In genomic region chr18:36931116-36931515, GRCh38 we compare ENCODE assay signal across 27 cellular contexts.
"Had no signal": no experiment of that assay in that cellular context is flagged by ENCODE, and none has a peak within 500 bp of the region (broad histone marks: within the 10 kb centered on the region; RNA-seq: fewer than 3 reads in every experiment).

No MANE protein-coding gene starts in this region.

- H3K36me3 ChIP-seq: SJCRH30 had no signal

- DNase-seq: activated CD4-positive, alpha-beta memory T cell treated with anti-CD3 and anti-CD28 coated beads for 36 hours; activated CD4-positive, alpha-beta T cell treated with anti-CD3 and anti-CD28 coated beads for 4 hours; activated CD4-positive, alpha-beta T cell treated with anti-CD3 and anti-CD28 coated beads, Interleukin-2, amount 50 U/mL, for 1 hour; activated CD8-positive, alpha-beta memory T cell treated with anti-CD3 and anti-CD28 coated beads, Interleukin-2, amount 50 U/mL, for 4 hours; activated effector memory CD4-positive, alpha-beta T cell treated with Interleukin-2 at 50 U/mL for 16 hours; activated naive CD4-positive, alpha-beta T cell treated with anti-CD3 and anti-CD28 coated beads, Interleukin-2, amount 10 ng/mL, durations not matched to agents 7 days and 5 days; activated naive CD8-positive, alpha-beta T cell treated with anti-CD3 and anti-CD28 coated beads, Interleukin-2, amount 50 U/mL, for 24 hours; activated T-cell treated with anti-CD3 and anti-CD28 coated beads for 4 hours; activated T-cell treated with anti-CD3 and anti-CD28 coated beads, Interleukin-2, amount 50 U/mL, for 4 hours; MM.1S; MV-4-11; NCI-H1092; NCI-H1436 treated with DMSO at 0.1 percent for 48 hours; NCI-H187 treated with DMSO at 0.1 percent for 48 hours; NCI-H2081; NCI-H226; NCI-H446 treated with DMSO at 0.1 percent for 48 hours; NCI-H524; SHP77; SJCRH30; T1000 had no signal

- H3K9ac ChIP-seq: KMS-11 had no signal

- H3K4me1 Mint-ChIP-seq: activated naive CD4-positive, alpha-beta T cell treated with anti-CD3 and anti-CD28 coated beads, Interleukin-2, amount 10 ng/mL, durations not matched to agents 7 days and 5 days; activated naive CD8-positive, alpha-beta T cell treated with anti-CD3 and anti-CD28 coated beads, Interleukin-2, amount 50 U/mL, for 24 hours had no signal

- H3K4me3 ChIP-seq: SJCRH30, SK-N-MC had no signal

- H3K36me3 Mint-ChIP-seq: activated naive CD4-positive, alpha-beta T cell treated with anti-CD3 and anti-CD28 coated beads, Interleukin-2, amount 10 ng/mL, durations not matched to agents 7 days and 5 days had no signal

- H3K4me2 ChIP-seq: KMS-11 had no signal

- H3K27ac ChIP-seq: KMS-11, SJCRH30, SK-N-MC had no signal

- H3K9me3 ChIP-seq: SJCRH30 had no signal

- H3K27me3 ChIP-seq: SJCRH30 had no signal

- H3K9me3 Mint-ChIP-seq: activated naive CD4-positive, alpha-beta T cell treated with anti-CD3 and anti-CD28 coated beads, Interleukin-2, amount 10 ng/mL, durations not matched to agents 7 days and 5 days; activated naive CD8-positive, alpha-beta T cell treated with anti-CD3 and anti-CD28 coated beads, Interleukin-2, amount 50 U/mL, for 24 hours had no signal

- H3K27ac Mint-ChIP-seq: activated CD4-positive, alpha-beta memory T cell treated with anti-CD3 and anti-CD28 coated beads for 36 hours; activated naive CD4-positive, alpha-beta T cell treated with anti-CD3 and anti-CD28 coated beads, Interleukin-2, amount 10 ng/mL, durations not matched to agents 7 days and 5 days; activated naive CD8-positive, alpha-beta T cell; activated naive CD8-positive, alpha-beta T cell treated with anti-CD3 and anti-CD28 coated beads, Interleukin-2, amount 50 U/mL, for 24 hours had no signal

- H3K4me3 Mint-ChIP-seq: activated CD4-positive, alpha-beta memory T cell treated with anti-CD3 and anti-CD28 coated beads for 36 hours; activated naive CD4-positive, alpha-beta T cell treated with anti-CD3 and anti-CD28 coated beads, Interleukin-2, amount 10 ng/mL, durations not matched to agents 7 days and 5 days; activated naive CD8-positive, alpha-beta T cell; activated naive CD8-positive, alpha-beta T cell treated with anti-CD3 and anti-CD28 coated beads, Interleukin-2, amount 50 U/mL, for 24 hours; activated T-cell treated with anti-CD3 and anti-CD28 coated beads, Interleukin-2, amount 50 U/mL, for 4 hours; brain had no signal

- H3K4me1 ChIP-seq: SJCRH30 had no signal

- H3K27me3 Mint-ChIP-seq: activated CD4-positive, alpha-beta memory T cell treated with anti-CD3 and anti-CD28 coated beads for 36 hours; activated naive CD4-positive, alpha-beta T cell treated with anti-CD3 and anti-CD28 coated beads, Interleukin-2, amount 10 ng/mL, durations not matched to agents 7 days and 5 days; activated naive CD8-positive, alpha-beta T cell; activated naive CD8-positive, alpha-beta T cell treated with anti-CD3 and anti-CD28 coated beads, Interleukin-2, amount 50 U/mL, for 24 hours; brain had no signal

- ATAC-seq: activated CD4-positive, CD25-positive, alpha-beta regulatory T cell treated with anti-CD3 and anti-CD28 coated beads, Interleukin-2, amount 50 U/mL, for 24 hours; activated naive CD8-positive, alpha-beta T cell treated with anti-CD3 and anti-CD28 coated beads, Interleukin-2, amount 50 U/mL, for 24 hours; activated T-cell treated with anti-CD3 and anti-CD28 coated beads, Interleukin-2, amount 50 U/mL, for 4 hours; Panc1 had no signal
